ENCODE assay signal across 1 cellular context in genomic region chr7:96303105-96303685, GRCh38.
TF ChIP-seq lines count a peak whose summit lies in the region.

No MANE protein-coding gene starts in this region.

TF ChIP-seq in K562, 482 proteins besides CTCF, POLR2A, EP300 and RAD21 (continued from another document):
- no peak for TF ChIP-seq ZNF398 (CRISPR knock-in tag; IDR thresholded peaks at IDR 0.05)
- no peak for TF ChIP-seq JUNB (CRISPR knock-in tag; conservative IDR thresholded peaks at IDR 0.05)
- no peak for TF ChIP-seq CEBPG (CRISPR knock-in tag; IDR thresholded peaks at IDR 0.05)
- no peak for TF ChIP-seq CEBPG (tag; conservative IDR thresholded peaks at IDR 0.05 in 1 of 2, IDR thresholded peaks at IDR 0.05 in 1 of 2)
- TF ChIP-seq HNRNPUL1 (IDR thresholded peaks at IDR 0.05; ENCODE audit: low read length), result no peak
- TF ChIP-seq PHF21A (IDR thresholded peaks at IDR 0.05; ENCODE audit: borderline replicate concordance, low read depth), result no peak
- 0 out of 2 replicates have a peak, but pooled peaks have one; percentile 72 for TF ChIP-seq SOX6 (IDR thresholded peaks at IDR 0.05)
- TF ChIP-seq RBFOX2 (IDR thresholded peaks at IDR 0.05; ENCODE audit: low read depth, low read length), result no peak
- no peak for TF ChIP-seq SP1 (CRISPR knock-in tag; IDR thresholded peaks at IDR 0.05)
- TF ChIP-seq PHB (CRISPR knock-in tag; IDR thresholded peaks at IDR 0.05), result no peak
- no peak for TF ChIP-seq ELF4 (CRISPR knock-in tag; IDR thresholded peaks at IDR 0.05)
- peak; percentile 46 for TF ChIP-seq TEAD4 (IDR thresholded peaks at IDR 0.05; ENCODE audit: low read length)
- TF ChIP-seq TEAD4 (CRISPR knock-in tag; IDR thresholded peaks at IDR 0.05; ENCODE audit: borderline replicate concordance), result no peak
- TF ChIP-seq JUND (IDR thresholded peaks at IDR 0.05; ENCODE audit: borderline replicate concordance, low read depth, low read length), result peak; percentile 37; the same call in 1 of the 2 replicates
- TF ChIP-seq JUND (tag; IDR thresholded peaks at IDR 0.05; ENCODE audit: borderline replicate concordance, low read depth, low read length), result peak; percentile 19; the same call in 1 of the 3 replicates
- no peak for TF ChIP-seq SRSF1 (IDR thresholded peaks at IDR 0.05; ENCODE audit: low read depth, low read length)
- peak; percentile 82 for TF ChIP-seq PKNOX1 (IDR thresholded peaks at IDR 0.05)
- peak; percentile 19; the same call in 1 of the 2 replicates for TF ChIP-seq NFE2 (IDR thresholded peaks at IDR 0.05; ENCODE audit: low read depth)
- TF ChIP-seq MEIS2 (IDR thresholded peaks at IDR 0.05; ENCODE audit: partially characterized antibody), result peak; percentile 79
- no peak for TF ChIP-seq STAT5B (CRISPR knock-in tag; IDR thresholded peaks at IDR 0.05)
- TF ChIP-seq ESRRB (CRISPR knock-in tag; IDR thresholded peaks at IDR 0.05; ENCODE audit: borderline replicate concordance), result no peak
- 0 out of 4 replicates have a peak, but pooled peaks of 1 of the 2 experiments have one; percentile 40 for TF ChIP-seq TEAD1 (CRISPR knock-in tag; IDR thresholded peaks at IDR 0.05)
- TF ChIP-seq PHB2 (IDR thresholded peaks at IDR 0.05; ENCODE audit: low read depth), result no peak
- peak; percentile 6; the same call in 1 of the 2 replicates for TF ChIP-seq MAFF (IDR thresholded peaks at IDR 0.05; ENCODE audit: low read length)
- peak; percentile 62 to 74 for TF ChIP-seq KDM1A (IDR thresholded peaks at IDR 0.05)
- TF ChIP-seq ZEB2 (IDR thresholded peaks at IDR 0.05), result peak; percentile 74
